In genomic region chr14:75184039-75184438, GRCh38 we compare ENCODE assay signal across 2 cellular contexts.
TF ChIP-seq lines count a peak whose summit lies in the region.

No MANE protein-coding gene starts in this region.

TF ChIP-seq in SK-N-SH, 30 proteins besides CTCF, POLR2A, EP300 and RAD21 (continued from another document):
- no peak for TF ChIP-seq ZBTB33 (IDR thresholded peaks at IDR 0.05; ENCODE audit: borderline replicate concordance, low read depth)
- no peak for TF ChIP-seq CHD2 (IDR thresholded peaks at IDR 0.05; ENCODE audit: low read length, partially characterized antibody)
- no peak for TF ChIP-seq TEAD4 (IDR thresholded peaks at IDR 0.05; ENCODE audit: borderline replicate concordance, insufficient read depth)
- TF ChIP-seq YY1 (IDR thresholded peaks at IDR 0.05; ENCODE audit: low read depth) = no peak
- TF ChIP-seq POLR2AphosphoS5 (IDR thresholded peaks at IDR 0.05; ENCODE audit: low read depth, low read length) = no peak
- no peak for TF ChIP-seq RFX5 (IDR thresholded peaks at IDR 0.05; ENCODE audit: low read length)
- TF ChIP-seq, protein P1, sequence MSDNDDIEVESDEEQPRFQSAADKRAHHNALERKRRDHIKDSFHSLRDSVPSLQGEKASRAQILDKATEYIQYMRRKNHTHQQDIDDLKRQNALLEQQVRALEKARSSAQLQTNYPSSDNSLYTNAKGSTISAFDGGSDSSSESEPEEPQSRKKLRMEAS (IDR thresholded peaks at IDR 0.05; ENCODE audit: low read depth) = no peak
- no peak for TF ChIP-seq ELF1 (IDR thresholded peaks at IDR 0.05)
- TF ChIP-seq, protein P2, sequence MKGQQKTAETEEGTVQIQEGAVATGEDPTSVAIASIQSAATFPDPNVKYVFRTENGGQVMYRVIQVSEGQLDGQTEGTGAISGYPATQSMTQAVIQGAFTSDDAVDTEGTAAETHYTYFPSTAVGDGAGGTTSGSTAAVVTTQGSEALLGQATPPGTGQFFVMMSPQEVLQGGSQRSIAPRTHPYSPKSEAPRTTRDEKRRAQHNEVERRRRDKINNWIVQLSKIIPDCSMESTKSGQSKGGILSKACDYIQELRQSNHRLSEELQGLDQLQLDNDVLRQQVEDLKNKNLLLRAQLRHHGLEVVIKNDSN (IDR thresholded peaks at IDR 0.05; ENCODE audit: borderline replicate concordance, low read depth) = no peak
- no peak for TF ChIP-seq JUND (IDR thresholded peaks at IDR 0.05)
- no peak for TF ChIP-seq RXRA (IDR thresholded peaks at IDR 0.05; ENCODE audit: borderline replicate concordance, low read depth)

TF ChIP-seq in SK-N-SH treated with all-trans-retinoic acid at 6 μM for 48 hours, 23 proteins besides CTCF, POLR2A, EP300 and RAD21 (continued from another document):
- TF ChIP-seq POU6F1 (CRISPR knock-in tag; IDR thresholded peaks at IDR 0.05; ENCODE audit: borderline replicate concordance, low read depth) (no peak), TOX (CRISPR knock-in tag; IDR thresholded peaks at IDR 0.05; ENCODE audit: borderline replicate concordance) (no peak), ZNF70 (CRISPR knock-in tag; IDR thresholded peaks at IDR 0.05) (no peak), GLIS3 (CRISPR knock-in tag; IDR thresholded peaks at IDR 0.05) (no peak), ZNF565 (CRISPR knock-in tag; conservative IDR thresholded peaks at IDR 0.05; ENCODE audit: low read depth) (no peak), ZNF8 (CRISPR knock-in tag; IDR thresholded peaks at IDR 0.05) (no peak), TCF4 (CRISPR knock-in tag; IDR thresholded peaks at IDR 0.05; ENCODE audit: borderline replicate concordance) (no peak), RARB (CRISPR knock-in tag; IDR thresholded peaks at IDR 0.05) (no peak), ZC3H10 (CRISPR knock-in tag; IDR thresholded peaks at IDR 0.05) (no peak)
